In genomic region chr4:73388887-73389286, GRCh38 we compare ENCODE assay signal across 20 cellular contexts. TPM values are rescaled to one million over a fixed set of nuclear protein-coding genes. Genes with fewer than 3 reads are reported as not detected.
DNase-seq lines count a peak whose midpoint lies in the region; ATAC-seq and TF ChIP-seq lines count a peak whose summit lies in the region.
"Had no signal": no experiment of that assay in that cellular context is flagged by ENCODE, and none has a peak within 500 bp of the region (broad histone marks: within the 10 kb centered on the region; RNA-seq: fewer than 3 reads in every experiment).

No MANE protein-coding gene starts in this region.

- H3K36me3 ChIP-seq in hepatocyte (replicated peaks; ENCODE audit: insufficient read depth, low read depth) (no peaks in the 10 kb centered on the region), liver (ENCODE audit: control insufficient read depth in 4 of 4, insufficient read depth in 3 of 4, low read depth in 1 of 4, low read length in 3 of 4) (no peaks in the 10 kb centered on the region)

- TF ChIP-seq CTCF in hepatocyte (IDR thresholded peaks at IDR 0.05; ENCODE audit: poor library complexity) (no peak), liver (IDR thresholded peaks at IDR 0.05; ENCODE audit: low read depth, low read length, missing input control) (no peak)

- H3K9ac ChIP-seq in liver (ENCODE audit: low read depth in 1 of 2, low read length in 2 of 2) = peak overlapping the region in 1 of 2 donors; percentile 50
- H3K9ac ChIP-seq: GM23248 had no signal

- peak overlapping the region; percentile 16 for H3K4me2 ChIP-seq in hepatocyte

- H3K9me3 ChIP-seq in hepatocyte (ENCODE audit: low read depth) (no peaks in the 10 kb centered on the region), liver (ENCODE audit: control insufficient read depth in 4 of 4, low read length in 3 of 4) (no peaks in the 10 kb centered on the region)
- H3K9me3 ChIP-seq: Caco-2 had no signal

- peak; percentile 4 for DNase-seq in HuH-7 (ENCODE audit: low spot score)
- DNase-seq in hepatocyte (ENCODE audit: low spot score) = peak; percentile 42
- DNase-seq in C1 segment of cervical spinal cord (lab: John Stamatoyannopoulos, UW) = no peak
- no peak for DNase-seq in kidney tubule cell (ENCODE audit: low spot score)
- DNase-seq: 8988T; CD4-positive, CD25-positive, alpha-beta regulatory T cell; CD8-positive, alpha-beta T cell; DMS153; DND-41; GM23248; H7; HCEC 1CT had no signal

- ATAC-seq in HG03521 (IDR thresholded peaks at IDR 0.05; ENCODE audit: unreplicated experiment) (no peak), esophagus mucosa (no peak)
- ATAC-seq: CD8-positive, alpha-beta T cell had no signal

- H3K27me3 ChIP-seq in hepatocyte = no peaks in the 10 kb centered on the region
- H3K27me3 ChIP-seq in liver (ENCODE audit: control insufficient read depth in 4 of 4, insufficient read depth in 4 of 4, low read length in 3 of 4) = no peaks in the 10 kb centered on the region

- WGBS in hepatocyte (ENCODE audit: low lambda C conversion rate, missing lambda C conversion rate) = 63% methylated on average over 1 of the region's 1 CpG
- WGBS in liver = 36% methylated on average over 1 of the region's 1 CpG

- no peaks in the 10 kb centered on the region for H4K20me1 ChIP-seq in hepatocyte (ENCODE audit: insufficient read depth, poor library complexity, severe bottlenecking)

- H3K4me3 ChIP-seq in hepatocyte (no peak overlapping the region), liver (ENCODE audit: low read depth in 1 of 3, low read length in 3 of 3) (no peak overlapping the region)
- H3K4me3 ChIP-seq: GM23248 had no signal

- H3K9me2 ChIP-seq in hepatocyte (replicated peaks; ENCODE audit: insufficient read depth) = no peaks in the 10 kb centered on the region

- H3K27ac ChIP-seq in hepatocyte (no peak overlapping the region), liver (ENCODE audit: low read depth in 1 of 2, low read length in 2 of 2) (peak overlapping the region in 1 of 2 donors; percentile 67)
- H3K27ac ChIP-seq: C4-2B, GM23248 had no signal

- H3K4me1 ChIP-seq in hepatocyte (ENCODE audit: insufficient read depth) (peaks cover 19% of the 10 kb centered on the region), liver (ENCODE audit: control insufficient read depth in 4 of 4, insufficient read depth in 4 of 4, low read length in 3 of 4) (peaks cover 1 to 59% (median 24%) of the 10 kb centered on the region in 4 donors)

- H3K79me2 ChIP-seq in hepatocyte = no peaks in the 10 kb centered on the region

- H2AFZ ChIP-seq in hepatocyte = no peak overlapping the region
- H2AFZ ChIP-seq: GM23248 had no signal

- TF ChIP-seq RAD21 in liver (IDR thresholded peaks at IDR 0.05) = peak; percentile 20 to 39

TF ChIP-seq in liver, 16 proteins besides CTCF, POLR2A, EP300 and RAD21:
- TF ChIP-seq FOXA1 (IDR thresholded peaks at IDR 0.05) (no peak), ATF3 (IDR thresholded peaks at IDR 0.05) (no peak), RXRA (IDR thresholded peaks at IDR 0.05) (peak; percentile 85 to 88), SP1 (IDR thresholded peaks at IDR 0.05) (peak; percentile 75), YY1 (IDR thresholded peaks at IDR 0.05) (peak; percentile 53), HNF4G (IDR thresholded peaks at IDR 0.05) (peak; percentile 63), GABPA (IDR thresholded peaks at IDR 0.05 in 1 of 2, conservative IDR thresholded peaks at IDR 0.05 in 1 of 2) (no peak), EGR1 (IDR thresholded peaks at IDR 0.05; ENCODE audit: low read depth in 2 of 2) (no peak), TAF1 (conservative IDR thresholded peaks at IDR 0.05) (peak; percentile 53), NR2F2 (IDR thresholded peaks at IDR 0.05) (no peak), JUND (IDR thresholded peaks at IDR 0.05) (peak; percentile 22 to 26), ZBTB33 (IDR thresholded peaks at IDR 0.05) (peak; percentile 47), REST (IDR thresholded peaks at IDR 0.05) (no peak), FOXA2 (IDR thresholded peaks at IDR 0.05) (peak; percentile 70), MAX (IDR thresholded peaks at IDR 0.05) (peak; percentile 15), HNF4A (conservative IDR thresholded peaks at IDR 0.05) (peak; percentile 78)

RNA-seq across cellular contexts. Expression of gene ALB, which starts 15.2 kb away (rescaled TPM):
- total RNA-seq in hepatocyte = 25,578 and 26,686 TPM in 2 replicates
- polyA plus RNA-seq in hepatocyte = 7,370 and 11,384 TPM in 2 replicates
- over 10,000 TPM; 37,224 to 59,987 TPM for total RNA-seq in liver
- polyA plus RNA-seq in liver = over 10,000 TPM; 33,161 to 33,802 TPM
- 7.6 TPM for total RNA-seq in esophagus mucosa
- total RNA-seq: A673; CD4-positive, CD25-positive, alpha-beta regulatory T cell; GM23248; H1 had no signal
- polyA plus RNA-seq: BJ; CD4-positive, CD25-positive, alpha-beta regulatory T cell; GM23248 had no signal

RNA-seq across cellular contexts. Expression of gene AFP, which starts 47.1 kb away (rescaled TPM):
- total RNA-seq in hepatocyte (23,697 and 25,243 TPM in 2 replicates), liver (1,000 to 10,000 TPM in 1 of 2 donors, 1 to 10 TPM in 1; 1.0 to 3,875 TPM), esophagus mucosa (not detected)
- polyA plus RNA-seq in hepatocyte (11,518 and 15,250 TPM in 2 replicates), liver (1 to 10 TPM; 2.2 to 9.1 TPM)
- total RNA-seq: A673; CD4-positive, CD25-positive, alpha-beta regulatory T cell; CD8-positive, alpha-beta T cell; GM23248 had no signal
- polyA plus RNA-seq: CD4-positive, CD25-positive, alpha-beta regulatory T cell had no signal

Comparison
In these comparisons a context has a peak if more than half of its experiments do, and no peak if none do; other contexts are left out.
1. DNase-seq: peak in HuH-7 (single experiment) and hepatocyte (single experiment); none in C1 segment of cervical spinal cord (0 of 14) and kidney tubule cell (single experiment).
2. RNA of gene ALB, which starts 15.2 kb away (total RNA-seq): 37,224 to 59,987 TPM in liver and 25,578 to 26,686 TPM in hepatocyte; 7.6 TPM in esophagus mucosa (single experiment); every median in the first group is over 1,000 times any median in the second.